Comparison of ENCODE assay signal across 16 cellular contexts in the genomic region with DNA sequence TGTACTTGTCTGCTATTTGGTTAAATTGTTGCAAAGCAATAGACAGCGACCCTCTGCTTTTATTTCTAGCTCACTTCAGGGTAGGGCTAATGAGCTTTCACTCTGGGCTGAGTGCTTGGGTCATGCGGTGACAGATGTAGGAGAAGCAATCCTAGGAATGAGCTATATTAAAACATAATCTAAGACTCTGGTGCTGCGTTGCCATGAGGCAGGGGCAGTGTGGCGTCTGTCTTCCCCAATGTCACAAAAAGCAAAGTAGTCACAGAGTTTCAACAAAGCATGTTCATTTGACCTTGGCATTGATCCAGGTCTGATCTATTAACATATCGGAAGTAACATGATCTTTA.
"Had no signal": no experiment of that assay in that cellular context is flagged by ENCODE, and none has a peak within 500 bp of the region (broad histone marks: within the 10 kb centered on the region; RNA-seq: fewer than 3 reads in every experiment).

No MANE protein-coding gene starts in this region.

- DNase-seq: activated CD4-positive, alpha-beta memory T cell treated with anti-CD3 and anti-CD28 coated beads, Interleukin-2, amount 10 ng/mL, durations not matched to agents 7 days and 5 days; activated CD4-positive, alpha-beta T cell treated with anti-CD3 and anti-CD28 coated beads, Interleukin-2, amount 10 ng/mL, durations not matched to agents 24 days and 14 days; activated gamma-delta T cell; activated naive CD4-positive, alpha-beta T cell treated with anti-CD3 and anti-CD28 coated beads, Interleukin-2, amount 50 U/mL, for 16 hours; activated naive CD8-positive, alpha-beta T cell treated with anti-CD3 and anti-CD28 coated beads, Interleukin-2, amount 50 U/mL, for 24 hours; activated T-cell treated with anti-CD3 and anti-CD28 coated beads for 4 hours; head of caudate nucleus; islet precursor cell; left colon; lower lobe of right lung; mesendoderm; mucosa of descending colon; naive thymus-derived CD4-positive, alpha-beta T cell; spleen; stimulated activated CD4-positive, alpha-beta T cell treated with anti-CD3 and anti-CD28 coated beads, Interleukin-4, amount 100 ng/mL, for 24 hours; stimulated activated naive CD4-positive, alpha-beta T cell treated with Interleukin-2 at 50 U/mL for 16 hours had no signal
